ENCODE assay signal across 1 cellular context in the genomic region with DNA sequence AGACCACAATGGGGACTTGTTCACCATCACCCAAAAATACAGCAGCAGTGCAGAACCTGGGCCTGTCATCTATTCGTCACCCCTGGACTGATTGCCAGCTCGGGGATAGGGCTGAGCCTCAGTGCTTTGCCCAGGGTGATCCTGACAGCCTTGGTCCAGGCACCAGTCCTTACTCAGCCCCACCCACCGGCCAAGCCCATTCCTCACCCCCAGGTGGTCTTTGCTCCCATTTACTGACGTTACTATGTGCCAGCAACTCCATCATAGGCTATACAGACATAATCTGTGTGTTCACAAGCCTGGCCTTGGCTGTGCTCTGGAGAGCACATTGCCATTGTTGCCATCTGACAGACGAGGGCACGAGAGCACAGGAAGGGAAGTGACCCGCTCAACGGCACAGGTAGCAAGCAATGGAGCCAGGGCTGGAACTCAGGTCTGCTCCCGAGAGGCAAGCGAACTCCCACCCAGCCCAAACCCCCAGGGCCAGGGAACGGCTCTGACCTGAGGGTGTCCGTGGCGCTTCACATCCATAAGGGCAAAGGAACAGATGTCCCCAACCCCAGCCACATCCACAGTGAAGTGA.
TF ChIP-seq lines count a peak whose summit lies in the region.

No MANE protein-coding gene starts in this region.

TF ChIP-seq in K562, 482 proteins besides CTCF, POLR2A, EP300 and RAD21 (continues in another document):
- TF ChIP-seq KLF16 (IDR thresholded peaks at IDR 0.05) = no peak
- TF ChIP-seq ETV6 (IDR thresholded peaks at IDR 0.05; ENCODE audit: borderline replicate concordance in 1 of 2, low read depth in 2 of 2, low read length in 1 of 2) = no peak
- no peak for TF ChIP-seq ETV6 (CRISPR knock-in tag; IDR thresholded peaks at IDR 0.05; ENCODE audit: borderline replicate concordance)
- no peak for TF ChIP-seq RCOR1 (IDR thresholded peaks at IDR 0.05; ENCODE audit: borderline replicate concordance in 1 of 2, low read depth in 2 of 2, low read length in 2 of 2)
- no peak for TF ChIP-seq NCOA4 (IDR thresholded peaks at IDR 0.05; ENCODE audit: partially characterized antibody)
- no peak for TF ChIP-seq ZNF124 (CRISPR knock-in tag; IDR thresholded peaks at IDR 0.05)
- TF ChIP-seq POLR2AphosphoS2 (IDR thresholded peaks at IDR 0.05; ENCODE audit: low read length) = no peak
- no peak for TF ChIP-seq BRCA1 (IDR thresholded peaks at IDR 0.05)
- no peak for TF ChIP-seq BRCA1 (CRISPR knock-in tag; IDR thresholded peaks at IDR 0.05)
- TF ChIP-seq, protein P1, sequence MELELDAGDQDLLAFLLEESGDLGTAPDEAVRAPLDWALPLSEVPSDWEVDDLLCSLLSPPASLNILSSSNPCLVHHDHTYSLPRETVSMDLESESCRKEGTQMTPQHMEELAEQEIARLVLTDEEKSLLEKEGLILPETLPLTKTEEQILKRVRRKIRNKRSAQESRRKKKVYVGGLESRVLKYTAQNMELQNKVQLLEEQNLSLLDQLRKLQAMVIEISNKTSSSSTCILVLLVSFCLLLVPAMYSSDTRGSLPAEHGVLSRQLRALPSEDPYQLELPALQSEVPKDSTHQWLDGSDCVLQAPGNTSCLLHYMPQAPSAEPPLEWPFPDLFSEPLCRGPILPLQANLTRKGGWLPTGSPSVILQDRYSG (tag; conservative IDR thresholded peaks at IDR 0.05; ENCODE audit: low read depth) = no peak; the same call in 1 of the 2 replicates
- no peak for TF ChIP-seq MED1 (CRISPR knock-in tag; IDR thresholded peaks at IDR 0.05; ENCODE audit: borderline replicate concordance)
- TF ChIP-seq EHMT2 (IDR thresholded peaks at IDR 0.05) = no peak
- TF ChIP-seq KLF6 (CRISPR knock-in tag; IDR thresholded peaks at IDR 0.05; ENCODE audit: borderline replicate concordance) = 0 out of 2 replicates have a peak, but pooled peaks have one; percentile 31
- 0 out of 2 replicates have a peak, but pooled peaks have one; percentile 5 for TF ChIP-seq CEBPG (CRISPR knock-in tag; IDR thresholded peaks at IDR 0.05)
- no peak for TF ChIP-seq CEBPG (tag; conservative IDR thresholded peaks at IDR 0.05 in 1 of 2, IDR thresholded peaks at IDR 0.05 in 1 of 2)
- TF ChIP-seq HCFC1 (IDR thresholded peaks at IDR 0.05; ENCODE audit: low read depth, low read length) = 0 out of 2 replicates have a peak, but pooled peaks have one; percentile 14
- TF ChIP-seq HEY1 (CRISPR knock-in tag; IDR thresholded peaks at IDR 0.05; ENCODE audit: borderline replicate concordance) = no peak
- no peak for TF ChIP-seq HOXB6 (CRISPR knock-in tag; IDR thresholded peaks at IDR 0.05; ENCODE audit: borderline replicate concordance)
- TF ChIP-seq XRCC3 (IDR thresholded peaks at IDR 0.05) = no peak
- TF ChIP-seq ZNF77 (CRISPR knock-in tag; IDR thresholded peaks at IDR 0.05) = no peak
- TF ChIP-seq, protein P2, sequence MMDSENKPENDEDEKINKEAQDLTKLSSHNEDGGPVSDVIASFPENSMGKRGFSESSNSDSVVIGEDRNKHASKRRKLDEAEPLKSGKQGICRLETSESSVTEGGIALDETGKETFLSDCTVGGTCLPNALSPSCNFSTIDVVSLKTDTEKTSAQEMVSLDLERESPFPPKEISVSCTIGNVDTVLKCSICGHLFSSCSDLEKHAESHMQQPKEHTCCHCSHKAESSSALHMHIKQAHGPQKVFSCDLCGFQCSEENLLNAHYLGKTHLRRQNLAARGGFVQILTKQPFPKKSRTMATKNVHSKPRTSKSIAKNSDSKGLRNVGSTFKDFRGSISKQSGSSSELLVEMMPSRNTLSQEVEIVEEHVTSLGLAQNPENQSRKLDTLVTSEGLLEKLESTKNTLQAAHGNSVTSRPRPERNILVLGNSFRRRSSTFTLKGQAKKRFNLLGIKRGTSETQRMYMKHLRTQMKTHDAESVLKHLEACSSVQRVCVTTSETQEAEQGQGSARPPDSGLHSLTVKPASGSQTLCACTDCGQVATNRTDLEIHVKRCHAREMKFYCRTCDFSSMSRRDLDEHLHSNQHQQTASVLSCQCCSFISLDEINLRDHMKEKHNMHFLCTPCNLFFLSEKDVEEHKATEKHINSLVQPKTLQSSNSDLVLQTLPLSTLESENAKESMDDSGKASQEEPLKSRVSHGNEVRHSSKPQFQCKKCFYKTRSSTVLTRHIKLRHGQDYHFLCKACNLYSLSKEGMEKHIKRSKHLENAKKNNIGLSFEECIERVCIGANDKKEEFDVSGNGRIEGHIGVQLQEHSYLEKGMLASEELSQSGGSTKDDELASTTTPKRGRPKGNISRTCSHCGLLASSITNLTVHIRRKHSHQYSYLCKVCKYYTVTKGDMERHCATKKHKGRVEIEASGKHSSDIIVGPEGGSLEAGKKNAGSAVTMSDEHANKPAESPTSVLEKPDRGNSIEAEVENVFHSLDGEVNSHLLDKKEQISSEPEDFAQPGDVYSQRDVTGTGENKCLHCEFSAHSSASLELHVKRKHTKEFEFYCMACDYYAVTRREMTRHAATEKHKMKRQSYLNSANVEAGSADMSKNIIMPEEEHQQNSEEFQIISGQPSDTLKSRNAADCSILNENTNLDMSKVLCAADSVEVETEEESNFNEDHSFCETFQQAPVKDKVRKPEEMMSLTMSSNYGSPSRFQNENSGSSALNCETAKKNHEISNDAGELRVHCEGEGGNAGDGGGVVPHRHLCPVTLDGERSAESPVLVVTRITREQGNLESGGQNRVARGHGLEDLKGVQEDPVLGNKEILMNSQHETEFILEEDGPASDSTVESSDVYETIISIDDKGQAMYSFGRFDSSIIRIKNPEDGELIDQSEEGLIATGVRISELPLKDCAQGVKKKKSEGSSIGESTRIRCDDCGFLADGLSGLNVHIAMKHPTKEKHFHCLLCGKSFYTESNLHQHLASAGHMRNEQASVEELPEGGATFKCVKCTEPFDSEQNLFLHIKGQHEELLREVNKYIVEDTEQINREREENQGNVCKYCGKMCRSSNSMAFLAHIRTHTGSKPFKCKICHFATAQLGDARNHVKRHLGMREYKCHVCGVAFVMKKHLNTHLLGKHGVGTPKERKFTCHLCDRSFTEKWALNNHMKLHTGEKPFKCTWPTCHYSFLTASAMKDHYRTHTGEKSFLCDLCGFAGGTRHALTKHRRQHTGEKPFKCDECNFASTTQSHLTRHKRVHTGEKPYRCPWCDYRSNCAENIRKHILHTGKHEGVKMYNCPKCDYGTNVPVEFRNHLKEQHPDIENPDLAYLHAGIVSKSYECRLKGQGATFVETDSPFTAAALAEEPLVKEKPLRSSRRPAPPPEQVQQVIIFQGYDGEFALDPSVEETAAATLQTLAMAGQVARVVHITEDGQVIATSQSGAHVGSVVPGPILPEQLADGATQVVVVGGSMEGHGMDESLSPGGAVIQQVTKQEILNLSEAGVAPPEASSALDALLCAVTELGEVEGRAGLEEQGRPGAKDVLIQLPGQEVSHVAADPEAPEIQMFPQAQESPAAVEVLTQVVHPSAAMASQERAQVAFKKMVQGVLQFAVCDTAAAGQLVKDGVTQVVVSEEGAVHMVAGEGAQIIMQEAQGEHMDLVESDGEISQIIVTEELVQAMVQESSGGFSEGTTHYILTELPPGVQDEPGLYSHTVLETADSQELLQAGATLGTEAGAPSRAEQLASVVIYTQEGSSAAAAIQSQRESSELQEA (IDR thresholded peaks at IDR 0.05; ENCODE audit: low read depth) = 0 out of 2 replicates have a peak, but pooled peaks have one; percentile 1
- TF ChIP-seq, protein P3, sequence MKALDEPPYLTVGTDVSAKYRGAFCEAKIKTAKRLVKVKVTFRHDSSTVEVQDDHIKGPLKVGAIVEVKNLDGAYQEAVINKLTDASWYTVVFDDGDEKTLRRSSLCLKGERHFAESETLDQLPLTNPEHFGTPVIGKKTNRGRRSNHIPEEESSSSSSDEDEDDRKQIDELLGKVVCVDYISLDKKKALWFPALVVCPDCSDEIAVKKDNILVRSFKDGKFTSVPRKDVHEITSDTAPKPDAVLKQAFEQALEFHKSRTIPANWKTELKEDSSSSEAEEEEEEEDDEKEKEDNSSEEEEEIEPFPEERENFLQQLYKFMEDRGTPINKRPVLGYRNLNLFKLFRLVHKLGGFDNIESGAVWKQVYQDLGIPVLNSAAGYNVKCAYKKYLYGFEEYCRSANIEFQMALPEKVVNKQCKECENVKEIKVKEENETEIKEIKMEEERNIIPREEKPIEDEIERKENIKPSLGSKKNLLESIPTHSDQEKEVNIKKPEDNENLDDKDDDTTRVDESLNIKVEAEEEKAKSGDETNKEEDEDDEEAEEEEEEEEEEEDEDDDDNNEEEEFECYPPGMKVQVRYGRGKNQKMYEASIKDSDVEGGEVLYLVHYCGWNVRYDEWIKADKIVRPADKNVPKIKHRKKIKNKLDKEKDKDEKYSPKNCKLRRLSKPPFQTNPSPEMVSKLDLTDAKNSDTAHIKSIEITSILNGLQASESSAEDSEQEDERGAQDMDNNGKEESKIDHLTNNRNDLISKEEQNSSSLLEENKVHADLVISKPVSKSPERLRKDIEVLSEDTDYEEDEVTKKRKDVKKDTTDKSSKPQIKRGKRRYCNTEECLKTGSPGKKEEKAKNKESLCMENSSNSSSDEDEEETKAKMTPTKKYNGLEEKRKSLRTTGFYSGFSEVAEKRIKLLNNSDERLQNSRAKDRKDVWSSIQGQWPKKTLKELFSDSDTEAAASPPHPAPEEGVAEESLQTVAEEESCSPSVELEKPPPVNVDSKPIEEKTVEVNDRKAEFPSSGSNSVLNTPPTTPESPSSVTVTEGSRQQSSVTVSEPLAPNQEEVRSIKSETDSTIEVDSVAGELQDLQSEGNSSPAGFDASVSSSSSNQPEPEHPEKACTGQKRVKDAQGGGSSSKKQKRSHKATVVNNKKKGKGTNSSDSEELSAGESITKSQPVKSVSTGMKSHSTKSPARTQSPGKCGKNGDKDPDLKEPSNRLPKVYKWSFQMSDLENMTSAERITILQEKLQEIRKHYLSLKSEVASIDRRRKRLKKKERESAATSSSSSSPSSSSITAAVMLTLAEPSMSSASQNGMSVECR (CRISPR knock-in tag; IDR thresholded peaks at IDR 0.05) = peak; percentile 41; the same call in 1 of the 2 replicates
- no peak for TF ChIP-seq NCOA6 (IDR thresholded peaks at IDR 0.05)
- TF ChIP-seq, protein P4, sequence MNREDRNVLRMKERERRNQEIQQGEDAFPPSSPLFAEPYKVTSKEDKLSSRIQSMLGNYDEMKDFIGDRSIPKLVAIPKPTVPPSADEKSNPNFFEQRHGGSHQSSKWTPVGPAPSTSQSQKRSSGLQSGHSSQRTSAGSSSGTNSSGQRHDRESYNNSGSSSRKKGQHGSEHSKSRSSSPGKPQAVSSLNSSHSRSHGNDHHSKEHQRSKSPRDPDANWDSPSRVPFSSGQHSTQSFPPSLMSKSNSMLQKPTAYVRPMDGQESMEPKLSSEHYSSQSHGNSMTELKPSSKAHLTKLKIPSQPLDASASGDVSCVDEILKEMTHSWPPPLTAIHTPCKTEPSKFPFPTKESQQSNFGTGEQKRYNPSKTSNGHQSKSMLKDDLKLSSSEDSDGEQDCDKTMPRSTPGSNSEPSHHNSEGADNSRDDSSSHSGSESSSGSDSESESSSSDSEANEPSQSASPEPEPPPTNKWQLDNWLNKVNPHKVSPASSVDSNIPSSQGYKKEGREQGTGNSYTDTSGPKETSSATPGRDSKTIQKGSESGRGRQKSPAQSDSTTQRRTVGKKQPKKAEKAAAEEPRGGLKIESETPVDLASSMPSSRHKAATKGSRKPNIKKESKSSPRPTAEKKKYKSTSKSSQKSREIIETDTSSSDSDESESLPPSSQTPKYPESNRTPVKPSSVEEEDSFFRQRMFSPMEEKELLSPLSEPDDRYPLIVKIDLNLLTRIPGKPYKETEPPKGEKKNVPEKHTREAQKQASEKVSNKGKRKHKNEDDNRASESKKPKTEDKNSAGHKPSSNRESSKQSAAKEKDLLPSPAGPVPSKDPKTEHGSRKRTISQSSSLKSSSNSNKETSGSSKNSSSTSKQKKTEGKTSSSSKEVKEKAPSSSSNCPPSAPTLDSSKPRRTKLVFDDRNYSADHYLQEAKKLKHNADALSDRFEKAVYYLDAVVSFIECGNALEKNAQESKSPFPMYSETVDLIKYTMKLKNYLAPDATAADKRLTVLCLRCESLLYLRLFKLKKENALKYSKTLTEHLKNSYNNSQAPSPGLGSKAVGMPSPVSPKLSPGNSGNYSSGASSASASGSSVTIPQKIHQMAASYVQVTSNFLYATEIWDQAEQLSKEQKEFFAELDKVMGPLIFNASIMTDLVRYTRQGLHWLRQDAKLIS (CRISPR knock-in tag; IDR thresholded peaks at IDR 0.05) = peak; percentile 17; the same call in 1 of the 2 replicates
- TF ChIP-seq, protein P5, sequence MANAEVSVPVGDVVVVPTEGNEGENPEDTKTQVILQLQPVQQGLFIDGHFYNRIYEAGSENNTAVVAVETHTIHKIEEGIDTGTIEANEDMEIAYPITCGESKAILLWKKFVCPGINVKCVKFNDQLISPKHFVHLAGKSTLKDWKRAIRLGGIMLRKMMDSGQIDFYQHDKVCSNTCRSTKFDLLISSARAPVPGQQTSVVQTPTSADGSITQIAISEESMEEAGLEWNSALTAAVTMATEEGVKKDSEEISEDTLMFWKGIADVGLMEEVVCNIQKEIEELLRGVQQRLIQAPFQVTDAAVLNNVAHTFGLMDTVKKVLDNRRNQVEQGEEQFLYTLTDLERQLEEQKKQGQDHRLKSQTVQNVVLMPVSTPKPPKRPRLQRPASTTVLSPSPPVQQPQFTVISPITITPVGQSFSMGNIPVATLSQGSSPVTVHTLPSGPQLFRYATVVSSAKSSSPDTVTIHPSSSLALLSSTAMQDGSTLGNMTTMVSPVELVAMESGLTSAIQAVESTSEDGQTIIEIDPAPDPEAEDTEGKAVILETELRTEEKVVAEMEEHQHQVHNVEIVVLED (CRISPR knock-in tag; IDR thresholded peaks at IDR 0.05) = no peak
- no peak for TF ChIP-seq FOXK1 (CRISPR knock-in tag; IDR thresholded peaks at IDR 0.05; ENCODE audit: borderline replicate concordance)
- TF ChIP-seq HDAC1 (IDR thresholded peaks at IDR 0.05) = 0 out of 4 replicates have a peak, but pooled peaks of 1 of the 2 experiments have one; percentile 22
- TF ChIP-seq POLR2G (IDR thresholded peaks at IDR 0.05; ENCODE audit: low read depth, low read length) = no peak
- TF ChIP-seq SRSF3 (IDR thresholded peaks at IDR 0.05; ENCODE audit: insufficient read depth, low read length) = no peak
- TF ChIP-seq GTF2F1 (IDR thresholded peaks at IDR 0.05; ENCODE audit: low read depth, low read length) = 0 out of 2 replicates have a peak, but pooled peaks have one; percentile 12
- TF ChIP-seq, protein P6, sequence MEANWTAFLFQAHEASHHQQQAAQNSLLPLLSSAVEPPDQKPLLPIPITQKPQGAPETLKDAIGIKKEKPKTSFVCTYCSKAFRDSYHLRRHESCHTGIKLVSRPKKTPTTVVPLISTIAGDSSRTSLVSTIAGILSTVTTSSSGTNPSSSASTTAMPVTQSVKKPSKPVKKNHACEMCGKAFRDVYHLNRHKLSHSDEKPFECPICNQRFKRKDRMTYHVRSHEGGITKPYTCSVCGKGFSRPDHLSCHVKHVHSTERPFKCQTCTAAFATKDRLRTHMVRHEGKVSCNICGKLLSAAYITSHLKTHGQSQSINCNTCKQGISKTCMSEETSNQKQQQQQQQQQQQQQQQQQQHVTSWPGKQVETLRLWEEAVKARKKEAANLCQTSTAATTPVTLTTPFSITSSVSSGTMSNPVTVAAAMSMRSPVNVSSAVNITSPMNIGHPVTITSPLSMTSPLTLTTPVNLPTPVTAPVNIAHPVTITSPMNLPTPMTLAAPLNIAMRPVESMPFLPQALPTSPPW (CRISPR knock-in tag; IDR thresholded peaks at IDR 0.05) = no peak; the same call in 1 of the 2 replicates
- TF ChIP-seq SRSF7 (optimal IDR thresholded peaks at IDR 0.05; ENCODE audit: low read depth, low read length) = no peak
- TF ChIP-seq SNIP1 (IDR thresholded peaks at IDR 0.05; ENCODE audit: low read depth) = no peak
- no peak for TF ChIP-seq KDM2B (CRISPR knock-in tag; IDR thresholded peaks at IDR 0.05)
- no peak for TF ChIP-seq E2F3 (CRISPR knock-in tag; IDR thresholded peaks at IDR 0.05)
- no peak for TF ChIP-seq RBM15 (IDR thresholded peaks at IDR 0.05; ENCODE audit: insufficient read depth, low read length)
